In the genomic region with DNA sequence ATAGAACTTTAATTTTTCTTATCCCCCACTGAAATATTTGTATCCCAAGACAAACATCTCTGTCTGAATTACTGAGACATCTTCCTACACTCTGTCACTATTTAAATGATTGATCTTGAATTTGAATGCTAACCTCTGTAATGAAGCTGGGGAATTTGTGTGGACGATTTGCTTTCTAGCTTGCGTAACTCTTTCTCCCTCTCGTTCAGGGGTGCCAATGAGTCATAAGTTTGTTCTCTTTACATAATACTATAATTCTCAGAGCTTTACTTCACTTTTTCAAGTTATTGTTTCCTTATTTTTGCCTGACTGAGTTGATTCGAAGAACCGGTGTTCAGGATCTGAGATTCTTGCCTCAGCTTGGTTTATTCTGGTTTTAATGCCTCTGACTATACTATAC, we compare ENCODE assay signal across 1 cellular context.
TF ChIP-seq lines count a peak whose summit lies in the region.

No MANE protein-coding gene starts in this region.

TF ChIP-seq in GM23338, 12 proteins besides CTCF, POLR2A, EP300 and RAD21 (continued from another document):
- TF ChIP-seq, protein P1, sequence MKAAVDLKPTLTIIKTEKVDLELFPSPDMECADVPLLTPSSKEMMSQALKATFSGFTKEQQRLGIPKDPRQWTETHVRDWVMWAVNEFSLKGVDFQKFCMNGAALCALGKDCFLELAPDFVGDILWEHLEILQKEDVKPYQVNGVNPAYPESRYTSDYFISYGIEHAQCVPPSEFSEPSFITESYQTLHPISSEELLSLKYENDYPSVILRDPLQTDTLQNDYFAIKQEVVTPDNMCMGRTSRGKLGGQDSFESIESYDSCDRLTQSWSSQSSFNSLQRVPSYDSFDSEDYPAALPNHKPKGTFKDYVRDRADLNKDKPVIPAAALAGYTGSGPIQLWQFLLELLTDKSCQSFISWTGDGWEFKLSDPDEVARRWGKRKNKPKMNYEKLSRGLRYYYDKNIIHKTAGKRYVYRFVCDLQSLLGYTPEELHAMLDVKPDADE (IDR thresholded peaks at IDR 0.05): no peak
- no peak for TF ChIP-seq REST (IDR thresholded peaks at IDR 0.05; ENCODE audit: unreplicated experiment)
